8 cellular contexts compared by ENCODE assay signal in genomic region chr3:196867155-196867506, GRCh38. TPM values are rescaled to one million over a fixed set of nuclear protein-coding genes. Genes with fewer than 3 reads are reported as not detected.
DNase-seq lines count a peak whose midpoint lies in the region; ATAC-seq and TF ChIP-seq lines count a peak whose summit lies in the region.

No MANE protein-coding gene starts in this region.

- no peaks in the 10 kb centered on the region for H3K27me3 ChIP-seq in ascending aorta

- H3K27me3 Mint-ChIP-seq in memory B cell: no peaks in the 10 kb centered on the region

- H3K9me3 ChIP-seq in HEK293 (ENCODE audit: control insufficient read depth, insufficient read depth, low read depth, low read length) (no peaks in the 10 kb centered on the region), ascending aorta (no peaks in the 10 kb centered on the region)

- ATAC-seq in memory B cell (ENCODE audit: low read depth) (no peak), HG02885 (IDR thresholded peaks at IDR 0.05; ENCODE audit: poor library complexity, unreplicated experiment) (no peak), HG02870 (IDR thresholded peaks at IDR 0.05; ENCODE audit: unreplicated experiment) (no peak)

- TF ChIP-seq CTCF in 22Rv1 (IDR thresholded peaks at IDR 0.05) (no peak), HEK293 (tag by site-specific recombination; IDR thresholded peaks at IDR 0.05) (no peak), ascending aorta (IDR thresholded peaks at IDR 0.05) (no peak)

- peak overlapping the region; percentile 97 for H3K27ac Mint-ChIP-seq in memory B cell

- H3K27ac ChIP-seq in 22Rv1: peak overlapping the region; percentile 80
- H3K27ac ChIP-seq in HEK293 (ENCODE audit: extremely low read depth, low read depth, low read length): peak overlapping the region; percentile 55; the same call in 1 of the 2 replicates
- H3K27ac ChIP-seq in ascending aorta: peak overlapping the region; percentile 95 to 96

- intact Hi-C loops in ascending aorta (cut with DNase I): loop anchor here (1.0 to 2.0 kb wide), 4 partner anchors 75 to 298 kb away; partner anchors contain the start of genes CEP19, FBXO45, NCBP2 and PIGX

- H3K4me3 ChIP-seq in HEK293 (ENCODE audit: low read depth, low read length) (peak overlapping the region; percentile 55), ascending aorta (peak overlapping the region; percentile 57 to 89)

- DNase-seq in ascending aorta (ENCODE audit: low spot score in 2 of 2) (no peak), memory B cell (ENCODE audit: low spot score in 2 of 2) (no peak), germinal center (ENCODE audit: low spot score) (no peak), NOMO-1 treated with dmso at 0.1 percent for 144 hours (lab: John Stamatoyannopoulos, UW; ENCODE audit: unreplicated experiment) (no peak)

- H3K36me3 ChIP-seq in HEK293 (ENCODE audit: control insufficient read depth in 2 of 2, insufficient read depth in 1 of 2, low read length in 2 of 2): peaks cover 0 to 15% of the 10 kb centered on the region in 2 experiments; a peak in 2 of 3 replicates
- no peaks in the 10 kb centered on the region for H3K36me3 ChIP-seq in ascending aorta

- no peaks in the 10 kb centered on the region for H3K4me1 ChIP-seq in HEK293 (ENCODE audit: control insufficient read depth, insufficient read depth, low read length)
- H3K4me1 ChIP-seq in ascending aorta: peaks cover 9 to 12% of the 10 kb centered on the region in 2 donors

- peak overlapping the region; percentile 92 for H3K4me3 Mint-ChIP-seq in memory B cell

- no peaks in the 10 kb centered on the region for H3K36me3 Mint-ChIP-seq in memory B cell

- no peaks in the 10 kb centered on the region for H3K9me3 Mint-ChIP-seq in memory B cell

- peaks cover 9% of the 10 kb centered on the region for H3K4me1 Mint-ChIP-seq in memory B cell

- POLR2A ChIA-PET in HEK293 (lab: Yijun Ruan, JAX): interaction anchor here (0.5 to 2.2 kb wide), 7 partner anchors 14 to 298 kb away, joined by 3 to 24 read pairs (median 4); partner anchors contain the start of genes FBXO45, NCBP2, PAK2 and WDR53

- CTCF ChIA-PET in HEK293 (lab: Yijun Ruan, JAX): interaction anchor here (0.7 to 0.9 kb wide), 3 partner anchors 13 to 97 kb away, joined by 3 to 4 read pairs (median 3); no protein-coding TSS in a partner anchor

TF ChIP-seq in HEK293, 187 proteins besides CTCF, POLR2A, EP300 and RAD21:
- TF ChIP-seq ZNF776 (tag by site-specific recombination; IDR thresholded peaks at IDR 0.05; ENCODE audit: borderline replicate concordance) (no peak), ZNF501 (tag by site-specific recombination; IDR thresholded peaks at IDR 0.05) (0 out of 2 replicates have a peak, but pooled peaks have one; percentile 18), ZNF362 (tag by site-specific recombination; IDR thresholded peaks at IDR 0.05) (0 out of 2 replicates have a peak, but pooled peaks have one; percentile 5)
TF ChIP-seq in HEK293: peak in this region for 2.

RNA-seq across cellular contexts. Expression of gene SENP5, which starts 0.6 kb away (rescaled TPM):
- total RNA-seq in ascending aorta: 11.0 TPM
